ENCODE assay signal across 8 cellular contexts in the genomic region with DNA sequence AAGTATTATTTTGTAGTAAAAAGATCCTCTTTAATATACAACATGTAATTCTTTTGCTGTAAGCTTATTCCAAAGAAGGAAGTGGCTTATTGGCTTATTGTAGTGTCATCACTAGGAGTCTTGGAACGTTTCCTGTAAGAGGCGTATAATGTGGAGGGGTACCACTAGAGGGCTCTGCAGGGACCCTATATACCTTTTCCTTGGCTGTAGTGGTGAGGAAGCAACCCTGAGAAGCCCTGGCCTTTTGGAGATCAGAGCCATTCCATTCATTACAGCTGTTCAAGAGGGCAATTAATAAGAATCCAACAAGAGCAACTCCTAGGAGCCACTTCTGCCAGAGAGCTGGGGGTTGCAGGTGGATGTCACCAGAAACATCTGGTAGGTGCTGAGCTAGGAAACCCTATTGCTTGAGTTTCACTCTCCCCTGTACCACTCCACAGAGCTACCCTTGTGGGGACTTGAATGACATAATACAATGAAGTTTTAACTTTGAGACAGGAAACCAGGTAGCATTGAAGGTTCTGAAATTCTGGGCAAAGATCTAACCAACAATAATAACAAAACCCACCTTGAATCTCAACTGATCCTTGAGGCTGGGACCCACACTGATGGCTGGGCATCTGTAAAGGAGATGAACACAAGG.
DNase-seq lines count a peak whose midpoint lies in the region; ATAC-seq and TF ChIP-seq lines count a peak whose summit lies in the region.

No MANE protein-coding gene starts in this region.

- H3K36me3 Mint-ChIP-seq in stimulated activated effector memory CD8-positive, alpha-beta T cell treated with anti-CD3 and anti-CD28 coated beads, Interleukin-12 subunit alpha, Interleukin-12 subunit beta, amount 100 ng/mL, for 72 hours, result no peaks in the 10 kb centered on the region

- intact Hi-C loops in A673 (cut with micrococcal nuclease; ENCODE audit: unreplicated experiment), result loop anchor here (2.0 kb wide), 1 partner anchor 90 kb away; no protein-coding TSS in a partner anchor
- intact Hi-C loops in heart right ventricle (cut with DNase I), result loop anchor here in 1 of 10 donors (10.0 kb wide), 1 partner anchor 102 kb away; no protein-coding TSS in a partner anchor
- intact Hi-C loops in sciatic nerve (cut with DNase I), result no loop called here

- ATAC-seq in HG02759 (IDR thresholded peaks at IDR 0.05; ENCODE audit: unreplicated experiment), result peak; percentile 39
- ATAC-seq in heart right ventricle, result peak in 5 of 8 donors; percentile 31 to 76 (median 61)
- ATAC-seq in stimulated activated effector memory CD8-positive, alpha-beta T cell treated with anti-CD3 and anti-CD28 coated beads, Interleukin-12 subunit alpha, Interleukin-12 subunit beta, amount 100 ng/mL, for 72 hours, result peak; percentile 65
- no peak for ATAC-seq in sciatic nerve

- no peaks in the 10 kb centered on the region for H3K27me3 ChIP-seq in A673 (replicated peaks; ENCODE audit: insufficient read depth, low read depth, low read length, poor library complexity)
- no peaks in the 10 kb centered on the region for H3K27me3 ChIP-seq in GM06990 (replicated peaks; ENCODE audit: control insufficient read depth, insufficient read depth, low read length)
- H3K27me3 ChIP-seq in heart right ventricle, result peaks cover 9 to 69% (median 54%) of the 10 kb centered on the region in 7 donors

- no peaks in the 10 kb centered on the region for H3K9me3 Mint-ChIP-seq in stimulated activated effector memory CD8-positive, alpha-beta T cell treated with anti-CD3 and anti-CD28 coated beads, Interleukin-12 subunit alpha, Interleukin-12 subunit beta, amount 100 ng/mL, for 72 hours

- peaks cover 4% of the 10 kb centered on the region for H3K9me3 ChIP-seq in A673 (ENCODE audit: low read depth, low read length, poor library complexity, severe bottlenecking)
- no peaks in the 10 kb centered on the region for H3K9me3 ChIP-seq in heart right ventricle

- H3K4me1 ChIP-seq in A673 (ENCODE audit: insufficient read depth, low read length, poor library complexity, severe bottlenecking), result peaks cover 40% of the 10 kb centered on the region
- peaks cover 4 to 25% (median 8%) of the 10 kb centered on the region in 9 donors for H3K4me1 ChIP-seq in heart right ventricle

- peaks cover 30% of the 10 kb centered on the region for H3K4me1 Mint-ChIP-seq in stimulated activated effector memory CD8-positive, alpha-beta T cell treated with anti-CD3 and anti-CD28 coated beads, Interleukin-12 subunit alpha, Interleukin-12 subunit beta, amount 100 ng/mL, for 72 hours

- H3K4me3 Mint-ChIP-seq in stimulated activated effector memory CD8-positive, alpha-beta T cell treated with anti-CD3 and anti-CD28 coated beads, Interleukin-12 subunit alpha, Interleukin-12 subunit beta, amount 100 ng/mL, for 72 hours, result peak overlapping the region; percentile 74

- no peak overlapping the region for H3K27ac Mint-ChIP-seq in stimulated activated effector memory CD8-positive, alpha-beta T cell treated with anti-CD3 and anti-CD28 coated beads, Interleukin-12 subunit alpha, Interleukin-12 subunit beta, amount 100 ng/mL, for 72 hours

- peak overlapping the region; percentile 66 for H3K27ac ChIP-seq in A673 (ENCODE audit: low read depth, low read length, poor library complexity, severe bottlenecking)
- H3K27ac ChIP-seq in heart right ventricle, result no peak overlapping the region

- POLR2A ChIA-PET in A673 (lab: Charles Lee; ENCODE audit: low non-redundant PET), result interaction anchor here (0.5 to 0.8 kb wide), 3 partner anchors 9 to 296 kb away, joined by 3 read pairs; no protein-coding TSS in a partner anchor

- TSS peak; percentile 23 for BruUV-seq in A673 (replicated peaks; lab: Mats Ljungman, UMichigan)

- H3K36me3 ChIP-seq in A673 (ENCODE audit: insufficient read depth, low read length, poor library complexity, severe bottlenecking) (no peaks in the 10 kb centered on the region), GM06990 (ENCODE audit: control insufficient read depth, insufficient read depth, low read length) (no peaks in the 10 kb centered on the region), heart right ventricle (no peaks in the 10 kb centered on the region)

- H3K4me3 ChIP-seq in A673 (ENCODE audit: low read depth, low read length, poor library complexity, severe bottlenecking) (peak overlapping the region; percentile 83), GM06990 (replicated peaks; ENCODE audit: low read depth, low read length) (no peak overlapping the region), heart right ventricle (no peak overlapping the region)

- WGBS in heart right ventricle, 2 donors, result 5 to 6% methylated on average over 2 of the region's 2 CpGs

- CTCF ChIA-PET in A673 (lab: Charles Lee), result interaction anchor here (0.5 to 2.1 kb wide), 9 partner anchors 9 to 114 kb away, joined by 3 to 28 read pairs (median 3); no protein-coding TSS in a partner anchor

- TF ChIP-seq CTCF in A673 (conservative IDR thresholded peaks at IDR 0.05; ENCODE audit: low read depth, low read length) (peak; percentile 95), GM06990 (IDR thresholded peaks at IDR 0.05; ENCODE audit: insufficient read depth, low read length, poor library complexity, severe bottlenecking) (peak; percentile 84), heart right ventricle (IDR thresholded peaks at IDR 0.05) (peak in 7 of 9 donors; percentile 21 to 55 (median 40))

- DNase-seq in A673 (ENCODE audit: low spot score) (peak; percentile 93), GM06990 (ENCODE audit: extremely low read depth, insufficient read length) (no peak), NCI-H2227 (lab: John Stamatoyannopoulos, UW; ENCODE audit: unreplicated experiment) (peak; percentile 53), heart right ventricle (no peak), sciatic nerve (ENCODE audit: low spot score) (no peak)
- peak; percentile 32 to 51 for DNase-seq in activated CD4-positive, alpha-beta T cell treated with anti-CD3 and anti-CD28 coated beads, Interleukin-2, amount 50 U/mL, for 48 hours
- DNase-seq in stimulated activated effector memory CD8-positive, alpha-beta T cell treated with anti-CD3 and anti-CD28 coated beads, Interleukin-12 subunit alpha, Interleukin-12 subunit beta, amount 100 ng/mL, for 72 hours (ENCODE audit: low spot score in 2 of 2), result peak in 1 of 2 donors; percentile 52

Comparison
In these comparisons a context has a peak if more than half of its experiments do, and no peak if none do; other contexts are left out.
1. DNase-seq: peak in A673 (single experiment), NCI-H2227 (single experiment) and activated CD4-positive, alpha-beta T cell treated with anti-CD3 and anti-CD28 coated beads, Interleukin-2, amount 50 U/mL, for 48 hours (2 of 2); none in GM06990 (single experiment), heart right ventricle (0 of 2) and sciatic nerve (single experiment).
2. CTCF ChIP-seq: peak in every context shown above with its lines; median percentile 95 in A673; 84 in GM06990; 40 in heart right ventricle.